In the genomic region with DNA sequence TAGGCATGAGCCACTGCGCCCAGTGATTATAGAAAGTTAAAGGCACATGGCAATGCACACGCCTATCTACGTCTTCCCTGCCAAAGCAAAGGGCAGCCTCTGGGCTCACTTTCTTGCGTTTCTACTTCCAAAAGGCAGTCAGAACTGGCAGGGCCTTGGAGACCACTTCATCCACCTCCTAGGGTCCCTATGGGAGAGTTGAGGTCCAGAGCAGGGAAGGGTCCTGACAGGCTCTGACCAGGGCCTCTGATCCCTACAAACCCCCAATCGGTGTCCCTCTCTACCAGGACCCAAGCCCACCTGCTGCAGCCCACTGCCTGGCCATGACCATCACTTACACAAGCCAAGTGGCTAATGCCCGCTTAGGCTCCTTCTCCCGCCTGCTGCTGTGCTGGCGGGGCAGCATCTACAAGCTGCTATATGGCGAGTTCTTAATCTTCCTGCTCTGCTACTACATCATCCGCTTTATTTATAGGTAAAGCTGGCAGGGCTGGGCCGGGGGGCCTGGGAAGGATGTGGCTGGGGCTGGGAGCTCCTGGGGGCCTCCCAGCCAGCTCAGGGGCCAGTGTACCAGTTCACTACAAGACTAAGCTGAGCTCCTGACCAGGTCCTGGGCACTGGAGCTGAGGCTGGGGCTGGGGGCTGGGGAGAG, we compare ENCODE assay signal across 14 cellular contexts. TPM values are rescaled to one million over a fixed set of nuclear protein-coding genes. Genes with fewer than 3 reads are reported as not detected.
"Had no signal": no experiment of that assay in that cellular context is flagged by ENCODE, and none has a peak within 500 bp of the region (broad histone marks: within the 10 kb centered on the region; RNA-seq: fewer than 3 reads in every experiment).

No MANE protein-coding gene starts in this region.

- DNase-seq: activated CD4-positive, alpha-beta T cell treated with anti-CD3 and anti-CD28 coated beads for 36 hours; activated CD8-positive, alpha-beta memory T cell treated with anti-CD3 and anti-CD28 coated beads, Interleukin-2, amount 50 U/mL, for 48 hours; activated CD8-positive, alpha-beta T cell treated with anti-CD3 and anti-CD28 coated beads, Interleukin-2, amount 10 ng/mL, durations not matched to agents 7 days and 5 days; activated naive CD4-positive, alpha-beta T cell treated with anti-CD3 and anti-CD28 coated beads for 36 hours; endodermal cell; erythroblast; hippocampal formation; kidney glomerular epithelial cell; midbrain; stimulated activated CD4-positive, alpha-beta T cell treated with anti-CD3 and anti-CD28 coated beads, Interleukin-12 subunit alpha, Interleukin-12 subunit beta, amount 100 ng/mL, for 4 hours; stimulated activated CD4-positive, alpha-beta T cell treated with anti-CD3 and anti-CD28 coated beads, Interleukin-4, amount 100 ng/mL, for 1 hour; stimulated activated CD8-positive, alpha-beta memory T cell treated with anti-CD3 and anti-CD28 coated beads, Interleukin-4, amount 100 ng/mL, for 48 hours; stimulated activated naive CD8-positive, alpha-beta T cell treated with anti-CD3 and anti-CD28 coated beads, Interleukin-15, Interleukin-2, amounts not matched to agents 100 U/mL and 50 U/mL, for 24 hours had no signal

- ATAC-seq: activated CD4-positive, alpha-beta T cell treated with anti-CD3 and anti-CD28 coated beads for 36 hours; activated CD8-positive, alpha-beta T cell treated with anti-CD3 and anti-CD28 coated beads, Interleukin-2, amount 10 ng/mL, durations not matched to agents 7 days and 5 days; sciatic nerve; stimulated activated naive CD8-positive, alpha-beta T cell treated with anti-CD3 and anti-CD28 coated beads, Interleukin-15, Interleukin-2, amounts not matched to agents 100 U/mL and 50 U/mL, for 24 hours had no signal

RNA-seq across cellular contexts. Expression of a gene that starts 1.5 kb away (rescaled TPM):
- total RNA-seq: activated CD8-positive, alpha-beta T cell treated with anti-CD3 and anti-CD28 coated beads, Interleukin-2, amount 10 ng/mL, durations not matched to agents 7 days and 5 days had no signal

RNA-seq across cellular contexts. Expression of a gene that starts 34.2 kb away (rescaled TPM):
- total RNA-seq: activated CD8-positive, alpha-beta T cell treated with anti-CD3 and anti-CD28 coated beads, Interleukin-2, amount 10 ng/mL, durations not matched to agents 7 days and 5 days had no signal
